ENCODE assay signal across 8 cellular contexts in the genomic region with DNA sequence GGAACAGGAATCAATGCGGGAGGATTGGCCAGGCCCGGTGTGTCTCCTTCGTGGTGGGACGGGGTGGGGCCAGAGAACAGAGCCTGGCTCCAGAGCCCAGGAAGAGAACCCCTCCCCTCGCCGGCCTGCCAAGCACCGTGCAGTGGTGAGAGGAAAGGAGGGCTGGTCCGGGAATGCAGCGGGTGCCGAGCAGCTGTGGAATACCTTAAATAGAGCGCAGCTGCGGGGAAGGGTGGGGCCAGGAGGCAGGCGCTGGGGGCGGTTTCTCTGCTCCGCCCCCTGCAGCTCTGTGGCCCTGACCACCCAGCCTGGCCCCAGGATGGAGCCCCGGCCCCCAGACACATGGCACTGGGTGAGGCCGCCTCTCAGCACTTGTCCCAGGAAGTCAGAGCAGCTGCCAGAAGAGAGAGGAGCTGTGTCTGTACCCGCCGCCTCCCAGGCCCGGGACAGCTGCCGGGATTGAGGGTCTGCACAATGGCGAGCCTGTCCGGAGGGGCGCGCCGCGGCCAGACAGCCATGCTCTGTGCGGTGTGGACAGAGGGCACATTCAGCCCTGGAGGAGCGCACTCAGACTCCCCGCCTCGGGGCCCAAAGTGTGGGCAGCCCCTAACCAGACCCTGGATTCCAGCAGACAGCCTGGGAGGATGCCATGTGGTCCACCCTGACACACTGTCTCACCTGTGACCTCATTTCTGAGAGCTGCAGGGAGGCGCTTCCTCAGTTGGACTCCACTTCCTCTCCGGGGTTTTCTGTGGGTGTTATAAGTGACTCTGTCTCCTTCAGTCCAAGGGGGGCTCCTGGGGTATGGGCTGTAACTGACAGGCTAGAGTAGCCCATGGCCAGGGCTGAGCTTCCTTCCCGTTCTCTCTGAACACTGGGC.
DNase-seq lines count a peak whose midpoint lies in the region; ATAC-seq and TF ChIP-seq lines count a peak whose summit lies in the region.

No MANE protein-coding gene starts in this region.

- H3K36me3 ChIP-seq in CD4-positive, CD25-positive, alpha-beta regulatory T cell (ENCODE audit: control insufficient read depth, insufficient read depth, low read length): peaks cover 3% of the 10 kb centered on the region

- H3K27ac ChIP-seq in CD4-positive, CD25-positive, alpha-beta regulatory T cell (ENCODE audit: insufficient read depth, low read length, poor library complexity, severe bottlenecking): peak overlapping the region; percentile 73

- H3K4me1 Mint-ChIP-seq in CD4-positive, CD25-positive, alpha-beta regulatory T cell: peaks cover 11 to 89% (median 47%) of the 10 kb centered on the region in 4 donors
- peaks cover 90% of the 10 kb centered on the region for H3K4me1 Mint-ChIP-seq in osteocyte (ENCODE audit: unreplicated experiment)

- peak in 2 of 3 donors; percentile 40 to 79 for DNase-seq in CD4-positive, CD25-positive, alpha-beta regulatory T cell
- peak in 3 of 5 donors; percentile 35 to 53 (median 44) for DNase-seq in T-helper 1 cell
- peak; percentile 68 for DNase-seq in fibroblast of mammary gland (ENCODE audit: low read depth)
- DNase-seq in osteocyte (ENCODE audit: extremely low spot score, unreplicated experiment): no peak
- no peak for DNase-seq in RPMI8226
- DNase-seq in DMS53 (lab: John Stamatoyannopoulos, UW): no peak
- DNase-seq in NCI-H128 (lab: John Stamatoyannopoulos, UW; ENCODE audit: unreplicated experiment): no peak
- no peak for DNase-seq in NCI-H82 (lab: John Stamatoyannopoulos, UW)

- H3K27ac Mint-ChIP-seq in CD4-positive, CD25-positive, alpha-beta regulatory T cell: peak overlapping the region; percentile 86 to 96 (median 94)
- peak overlapping the region; percentile 93 for H3K27ac Mint-ChIP-seq in osteocyte (ENCODE audit: unreplicated experiment)

- no peaks in the 10 kb centered on the region for H3K9me3 Mint-ChIP-seq in CD4-positive, CD25-positive, alpha-beta regulatory T cell
- no peaks in the 10 kb centered on the region for H3K9me3 Mint-ChIP-seq in osteocyte (ENCODE audit: unreplicated experiment)

- H3K4me3 Mint-ChIP-seq in CD4-positive, CD25-positive, alpha-beta regulatory T cell: peak overlapping the region; percentile 21 to 78 (median 65)
- peak overlapping the region; percentile 23 for H3K4me3 Mint-ChIP-seq in osteocyte (ENCODE audit: unreplicated experiment)

- H3K36me3 Mint-ChIP-seq in CD4-positive, CD25-positive, alpha-beta regulatory T cell: peaks cover 32% of the 10 kb centered on the region
- H3K36me3 Mint-ChIP-seq in osteocyte (ENCODE audit: unreplicated experiment): peaks cover 6% of the 10 kb centered on the region

- peak in 1 of 2 donors; percentile 40 for ATAC-seq in CD4-positive, CD25-positive, alpha-beta regulatory T cell (ENCODE audit: low read depth in 2 of 2)

- peaks cover 64% of the 10 kb centered on the region for H3K4me1 ChIP-seq in CD4-positive, CD25-positive, alpha-beta regulatory T cell (ENCODE audit: control insufficient read depth, insufficient read depth, low read length, poor library complexity, severe bottlenecking)

- H3K4me3 ChIP-seq in CD4-positive, CD25-positive, alpha-beta regulatory T cell (ENCODE audit: low read depth, low read length): no peak overlapping the region
- no peak overlapping the region for H3K4me3 ChIP-seq in fibroblast of mammary gland (ENCODE audit: control insufficient read depth, low read depth, low read length)

- H3K27me3 ChIP-seq in CD4-positive, CD25-positive, alpha-beta regulatory T cell (ENCODE audit: control insufficient read depth, insufficient read depth, low read length): no peaks in the 10 kb centered on the region

- peaks cover 6% of the 10 kb centered on the region for H3K27me3 Mint-ChIP-seq in CD4-positive, CD25-positive, alpha-beta regulatory T cell
- H3K27me3 Mint-ChIP-seq in osteocyte (ENCODE audit: unreplicated experiment): no peaks in the 10 kb centered on the region

- TF ChIP-seq CTCF in fibroblast of mammary gland (conservative IDR thresholded peaks at IDR 0.05; ENCODE audit: control insufficient read depth, insufficient read depth, low read depth, low read length) (no peak), osteocyte (IDR thresholded peaks at IDR 0.05) (no peak)

- no peaks in the 10 kb centered on the region for H3K9me3 ChIP-seq in CD4-positive, CD25-positive, alpha-beta regulatory T cell (ENCODE audit: control insufficient read depth in 2 of 2, low read length in 2 of 2)

Comparison
In these comparisons a context has a peak if more than half of its experiments do, and no peak if none do; other contexts are left out.
1. DNase-seq: peak in CD4-positive, CD25-positive, alpha-beta regulatory T cell (2 of 3), T-helper 1 cell (3 of 5) and fibroblast of mammary gland (single experiment); none in osteocyte (single experiment), RPMI8226 (single experiment), DMS53 (single experiment), NCI-H128 (single experiment) and NCI-H82 (single experiment).